Comparison of ENCODE assay signal across 8 cellular contexts in the genomic region with DNA sequence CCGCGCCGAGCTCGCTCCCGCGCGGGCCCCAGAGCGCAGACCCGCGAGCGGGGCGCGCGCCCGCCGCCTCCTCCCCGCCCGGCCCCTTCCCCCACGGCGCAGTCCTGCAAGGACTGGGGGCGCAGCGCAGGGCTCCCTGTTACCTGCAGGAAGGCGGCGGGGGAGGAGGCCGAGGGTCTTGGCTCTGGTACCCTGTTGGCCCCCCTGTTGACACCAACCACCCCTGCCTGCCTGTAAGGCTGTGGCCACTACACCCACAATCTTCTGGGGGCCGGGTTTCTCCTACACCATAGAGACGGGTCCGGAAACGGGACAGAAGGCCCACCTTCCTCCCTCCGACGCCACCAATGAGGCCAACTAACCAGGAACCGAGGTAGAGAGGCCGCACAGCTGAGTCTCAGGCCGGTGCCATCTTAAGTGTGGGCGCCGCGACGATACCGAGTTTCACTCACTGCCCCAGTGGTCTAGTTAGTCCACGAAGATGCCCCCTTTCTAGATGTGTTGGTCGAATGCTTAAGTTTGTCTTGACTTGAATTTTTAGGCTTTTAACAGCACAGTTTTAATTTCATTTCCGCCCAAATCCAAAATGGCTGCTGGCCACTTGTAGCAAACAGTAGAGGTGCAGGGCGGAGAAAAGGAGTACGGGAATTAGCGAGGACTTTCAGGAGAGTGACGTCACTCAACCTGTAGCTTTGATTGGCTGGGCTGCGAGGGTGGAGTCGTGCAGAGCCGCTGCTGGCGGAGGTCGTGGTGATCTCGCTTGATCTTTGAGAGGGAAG. TPM values are rescaled to one million over a fixed set of nuclear protein-coding genes. Genes with fewer than 3 reads are reported as not detected.
DNase-seq lines count a peak whose midpoint lies in the region; ATAC-seq and TF ChIP-seq lines count a peak whose summit lies in the region.

A gene with protein sequence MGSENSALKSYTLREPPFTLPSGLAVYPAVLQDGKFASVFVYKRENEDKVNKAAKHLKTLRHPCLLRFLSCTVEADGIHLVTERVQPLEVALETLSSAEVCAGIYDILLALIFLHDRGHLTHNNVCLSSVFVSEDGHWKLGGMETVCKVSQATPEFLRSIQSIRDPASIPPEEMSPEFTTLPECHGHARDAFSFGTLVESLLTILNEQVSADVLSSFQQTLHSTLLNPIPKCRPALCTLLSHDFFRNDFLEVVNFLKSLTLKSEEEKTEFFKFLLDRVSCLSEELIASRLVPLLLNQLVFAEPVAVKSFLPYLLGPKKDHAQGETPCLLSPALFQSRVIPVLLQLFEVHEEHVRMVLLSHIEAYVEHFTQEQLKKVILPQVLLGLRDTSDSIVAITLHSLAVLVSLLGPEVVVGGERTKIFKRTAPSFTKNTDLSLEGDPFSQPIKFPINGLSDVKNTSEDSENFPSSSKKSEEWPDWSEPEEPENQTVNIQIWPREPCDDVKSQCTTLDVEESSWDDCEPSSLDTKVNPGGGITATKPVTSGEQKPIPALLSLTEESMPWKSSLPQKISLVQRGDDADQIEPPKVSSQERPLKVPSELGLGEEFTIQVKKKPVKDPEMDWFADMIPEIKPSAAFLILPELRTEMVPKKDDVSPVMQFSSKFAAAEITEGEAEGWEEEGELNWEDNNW (minus strand): TSS at position 252 of the 779 bp plus-strand sequence. CDS start 5,056 bp downstream, outside the sequence.

- DNase-seq in GM10248 (ENCODE audit: extremely low spot score) (peak; percentile 90), NCI-H1105 (lab: John Stamatoyannopoulos, UW) (peak; percentile 97), SKM-1 treated with dmso at 0.1 percent for 144 hours (lab: John Stamatoyannopoulos, UW; ENCODE audit: unreplicated experiment) (peak; percentile 99), glutamatergic neuron (peak; percentile 82), osteoblast (ENCODE audit: insufficient read length, low spot score, missing footprints) (peak; percentile 99), thoracic aorta (ENCODE audit: low spot score) (peak; percentile 85)
- DNase-seq in activated naive CD8-positive, alpha-beta T cell treated with anti-CD3 and anti-CD28 coated beads for 36 hours = peak; percentile 88

- peak within 1 kb of the TSS; percentile 96 for H3K4me2 ChIP-seq in osteoblast (ENCODE audit: insufficient read depth, low read length)

- H3K36me3 ChIP-seq in osteoblast (ENCODE audit: insufficient read depth, low read length) (no peaks in the 10 kb centered on the region), thoracic aorta (no peaks in the 10 kb centered on the region)

- H3K4me3 Mint-ChIP-seq in activated naive CD8-positive, alpha-beta T cell treated with anti-CD3 and anti-CD28 coated beads for 36 hours = peak within 1 kb of the TSS; percentile 87
- H3K4me3 Mint-ChIP-seq in glutamatergic neuron (ENCODE audit: unreplicated experiment) = peak within 1 kb of the TSS; percentile 99

- peak within 1 kb of the TSS; percentile 100 for H3K27ac Mint-ChIP-seq in activated naive CD8-positive, alpha-beta T cell treated with anti-CD3 and anti-CD28 coated beads for 36 hours
- H3K27ac Mint-ChIP-seq in glutamatergic neuron (ENCODE audit: unreplicated experiment) = peak within 1 kb of the TSS; percentile 99

- H3K9me3 Mint-ChIP-seq in activated naive CD8-positive, alpha-beta T cell treated with anti-CD3 and anti-CD28 coated beads for 36 hours = peaks cover 2% of the 10 kb centered on the region
- peaks cover 2% of the 10 kb centered on the region for H3K9me3 Mint-ChIP-seq in glutamatergic neuron (ENCODE audit: unreplicated experiment)

- peaks cover 45% of the 10 kb centered on the region for H3K79me2 ChIP-seq in osteoblast (ENCODE audit: insufficient read depth, low read length)

- CTCF ChIA-PET in GM10248 (lab: Yijun Ruan, JAX) = interaction anchor here (0.7 to 3.0 kb wide), 10 partner anchors 10 to 182 kb away, joined by 3 to 21 read pairs (median 3); a partner anchor contains a TSS

- POLR2A ChIA-PET in GM10248 (lab: Yijun Ruan, JAX) = interaction anchor here (0.6 to 1.7 kb wide), 5 partner anchors 15 to 638 kb away, joined by 3 to 4 read pairs (median 3); a partner anchor contains a TSS

- H3K27me3 ChIP-seq in osteoblast (ENCODE audit: insufficient read depth, low read length) = peaks cover 17% of the 10 kb centered on the region
- H3K27me3 ChIP-seq in thoracic aorta (replicated peaks; ENCODE audit: insufficient read depth) = no peaks in the 10 kb centered on the region

- peak; percentile 83 for ATAC-seq in HG02623 (IDR thresholded peaks at IDR 0.05; ENCODE audit: unreplicated experiment)
- peak; percentile 99 for ATAC-seq in thoracic aorta (ENCODE audit: insufficient number of reproducible peaks, low FRiP score, low read depth)

- peaks cover 3% of the 10 kb centered on the region for H3K36me3 Mint-ChIP-seq in activated naive CD8-positive, alpha-beta T cell treated with anti-CD3 and anti-CD28 coated beads for 36 hours
- H3K36me3 Mint-ChIP-seq in glutamatergic neuron (ENCODE audit: unreplicated experiment) = no peaks in the 10 kb centered on the region

- H2AFZ ChIP-seq in osteoblast (ENCODE audit: low read length) = peak within 1 kb of the TSS; percentile 95

- peaks cover 7% of the 10 kb centered on the region for H4K20me1 ChIP-seq in osteoblast (ENCODE audit: insufficient read depth, low read length)

- no peak for TF ChIP-seq CTCF in GM10248 (IDR thresholded peaks at IDR 0.05; ENCODE audit: control extremely low read depth, extremely low read depth, low read depth, missing control alignments)
- TF ChIP-seq CTCF in glutamatergic neuron (IDR thresholded peaks at IDR 0.05; ENCODE audit: partially characterized antibody, unreplicated experiment) = no peak
- TF ChIP-seq CTCF in osteoblast (IDR thresholded peaks at IDR 0.05; ENCODE audit: extremely low read depth, low read depth, low read length) = no peak
- TF ChIP-seq CTCF in thoracic aorta (IDR thresholded peaks at IDR 0.05) = no peak

- H3K4me1 ChIP-seq in osteoblast (ENCODE audit: insufficient read depth, low read length) (peaks cover 24% of the 10 kb centered on the region), thoracic aorta (ENCODE audit: control insufficient read depth in 1 of 2, low read depth in 2 of 2) (peaks cover 12 to 26% of the 10 kb centered on the region in 2 donors)

- no peaks in the 10 kb centered on the region for H3K9me3 ChIP-seq in osteoblast (ENCODE audit: low read depth, low read length)
- no peaks in the 10 kb centered on the region for H3K9me3 ChIP-seq in thoracic aorta

- peaks cover 4% of the 10 kb centered on the region for H3K27me3 Mint-ChIP-seq in activated naive CD8-positive, alpha-beta T cell treated with anti-CD3 and anti-CD28 coated beads for 36 hours
- peaks cover 3% of the 10 kb centered on the region for H3K27me3 Mint-ChIP-seq in glutamatergic neuron (ENCODE audit: unreplicated experiment)

- H3K27ac ChIP-seq in osteoblast (ENCODE audit: low read depth, low read length) (peak within 1 kb of the TSS; percentile 100), thoracic aorta (peak within 1 kb of the TSS; percentile 92 to 95)

- H3K4me3 ChIP-seq in osteoblast (ENCODE audit: insufficient read depth, low read length) = peak within 1 kb of the TSS; percentile 84
- peak within 1 kb of the TSS; percentile 98 for H3K4me3 ChIP-seq in thoracic aorta

- H3K4me1 Mint-ChIP-seq in activated naive CD8-positive, alpha-beta T cell treated with anti-CD3 and anti-CD28 coated beads for 36 hours = peaks cover 38% of the 10 kb centered on the region
- H3K4me1 Mint-ChIP-seq in glutamatergic neuron (ENCODE audit: low read depth, unreplicated experiment) = peaks cover 15% of the 10 kb centered on the region

RNA-seq across cellular contexts. Expression of the gene that starts here (rescaled TPM):
- 1 to 10 TPM; 9.3 to 9.5 TPM for total RNA-seq in activated naive CD8-positive, alpha-beta T cell treated with anti-CD3 and anti-CD28 coated beads for 36 hours
- total RNA-seq in glutamatergic neuron (ENCODE audit: unreplicated experiment) (8.8 TPM), osteoblast (9.4 and 10.1 TPM in 2 replicates), thoracic aorta (10 to 100 TPM in 1 of 2 donors, 1 to 10 TPM in 1; 8.3 to 14.4 TPM)

Comparison
In these comparisons a context has a peak if more than half of its experiments do, and no peak if none do; other contexts are left out.
1. Peak in every context shown above with its lines: DNase-seq, ATAC-seq, H3K4me3 ChIP-seq and H3K27ac ChIP-seq.